ENCODE assay signal across 12 cellular contexts in the genomic region with DNA sequence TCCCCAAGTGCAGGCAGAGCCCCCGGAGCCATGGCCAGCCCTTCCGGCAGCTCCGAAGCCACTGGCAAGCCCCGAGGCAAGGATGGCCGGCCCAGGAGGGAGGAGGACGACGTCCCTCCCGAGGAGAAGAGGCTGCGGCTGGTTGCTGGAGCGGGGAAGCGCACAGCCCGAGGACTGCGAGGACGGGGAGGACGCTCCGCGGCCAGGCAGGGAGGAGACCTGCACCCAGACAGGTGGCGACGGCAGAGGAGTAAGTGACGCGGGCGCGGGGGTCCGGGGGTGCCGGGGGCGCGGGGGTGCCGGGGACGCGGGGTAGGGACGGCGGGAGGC. TPM values are rescaled to one million over a fixed set of nuclear protein-coding genes. Genes with fewer than 3 reads are reported as not detected.
A peak's percentile ranks its signal among the peaks of the same experiment; 100 is the strongest.
DNase-seq lines count a peak whose midpoint lies in the region; ATAC-seq, FAIRE-seq and TF ChIP-seq lines count a peak whose summit lies in the region.
"Not testable (repeated sequence)": the region's sequence is repeated elsewhere in the genome, so short reads cannot be mapped to it uniquely, and the experiment has no call there.
"Had no signal": no experiment of that assay in that cellular context is flagged by ENCODE, and none has a peak within 500 bp of the region (broad histone marks: within the 10 kb centered on the region; RNA-seq: fewer than 3 reads in every experiment).

No MANE protein-coding gene starts in this region.

- peaks cover 24% of the 10 kb centered on the region for H3K27me3 Mint-ChIP-seq in activated T-helper 17 cell treated with anti-CD3 and anti-CD28 coated beads, Interleukin-2, amount 50 U/mL, for 72 hours
- peaks cover 13 to 16% of the 10 kb centered on the region in 2 donors for H3K27me3 Mint-ChIP-seq in natural killer cell treated with Interleukin-12 subunit alpha and Interleukin-12 subunit beta and Interleukin-15 and Interleukin-18, amount 100 ng/mL, for 72 hours

- intact Hi-C loops in stomach (cut with DNase I; ENCODE audit: low total_unique reads), result not testable (repeated sequence)

- not testable (repeated sequence) for TF ChIP-seq EP300 in stomach (IDR thresholded peaks at IDR 0.05)

- TF ChIP-seq POLR2A in H54 (IDR thresholded peaks at IDR 0.05; ENCODE audit: low read depth, low read length); stomach (IDR thresholded peaks at IDR 0.05): not testable (repeated sequence)

- H3K36me3 ChIP-seq in BLaER1; ectodermal cell (ENCODE audit: control insufficient read depth, insufficient read depth, low read length); iPS DF 6.9 (ENCODE audit: control insufficient read depth, insufficient read depth, low read length); stomach: not testable (repeated sequence)

- H3K4me3 Mint-ChIP-seq in activated T-helper 17 cell treated with anti-CD3 and anti-CD28 coated beads, Interleukin-2, amount 50 U/mL, for 72 hours, result peak overlapping the region; percentile 44
- peak overlapping the region; percentile 22 for H3K4me3 Mint-ChIP-seq in natural killer cell treated with Interleukin-12 subunit alpha and Interleukin-12 subunit beta and Interleukin-15 and Interleukin-18, amount 100 ng/mL, for 72 hours

- peak overlapping the region; percentile 53; the same call in 1 of the 2 replicates for H3K9ac ChIP-seq in BLaER1

- peak overlapping the region; percentile 83 for H3K4me2 ChIP-seq in BLaER1

- not testable (repeated sequence) for FAIRE-seq in H54 (lab: Jason Lieb, UNC)

- H4K20me1 ChIP-seq in BLaER1, result not testable (repeated sequence)

- H3K9me3 Mint-ChIP-seq in activated T-helper 17 cell treated with anti-CD3 and anti-CD28 coated beads, Interleukin-2, amount 50 U/mL, for 72 hours; natural killer cell treated with Interleukin-12 subunit alpha and Interleukin-12 subunit beta and Interleukin-15 and Interleukin-18, amount 100 ng/mL, for 72 hours: not testable (repeated sequence)

- H3K4me1 ChIP-seq in BLaER1; ectodermal cell (ENCODE audit: control insufficient read depth, insufficient read depth, low read length); iPS DF 6.9 (ENCODE audit: control insufficient read depth, insufficient read depth, low read length): not testable (repeated sequence)
- H3K4me1 ChIP-seq in stomach, result peaks cover 0 to 11% (median 6%) of the 10 kb centered on the region in 4 donors

- not testable (repeated sequence) for ATAC-seq in activated T-helper 17 cell treated with anti-CD3 and anti-CD28 coated beads, Interleukin-2, amount 50 U/mL, for 72 hours (replicated peaks); natural killer cell treated with Interleukin-12 subunit alpha and Interleukin-12 subunit beta and Interleukin-15 and Interleukin-18, amount 100 ng/mL, for 72 hours

- not testable (repeated sequence) for H3K27ac Mint-ChIP-seq in activated T-helper 17 cell treated with anti-CD3 and anti-CD28 coated beads, Interleukin-2, amount 50 U/mL, for 72 hours; natural killer cell treated with Interleukin-12 subunit alpha and Interleukin-12 subunit beta and Interleukin-15 and Interleukin-18, amount 100 ng/mL, for 72 hours

- H3K9me3 ChIP-seq in BLaER1; ectodermal cell (ENCODE audit: control insufficient read depth, low read length); iPS DF 6.9 (ENCODE audit: control insufficient read depth, insufficient read depth, low read length); stomach: not testable (repeated sequence)

- H3K27me3 ChIP-seq in BLaER1 (peaks cover 22% of the 10 kb centered on the region), ectodermal cell (ENCODE audit: control insufficient read depth, insufficient read depth, low read length, poor library complexity, severe bottlenecking) (peaks cover 28% of the 10 kb centered on the region), stomach (peaks cover 0 to 47% (median 4%) of the 10 kb centered on the region in 3 donors)
- not testable (repeated sequence) for H3K27me3 ChIP-seq in iPS DF 6.9 (ENCODE audit: control insufficient read depth, insufficient read depth, low read length)

- H3K4me3 ChIP-seq in BLaER1 (peak overlapping the region; percentile 63), ectodermal cell (ENCODE audit: insufficient read depth, low read depth, low read length) (peak overlapping the region; percentile 22), iPS DF 6.9 (ENCODE audit: low read length) (peak overlapping the region; percentile 26; the same call in 1 of the 2 replicates), stomach (peak overlapping the region; percentile 21 to 45 (median 38))

- H3K27ac ChIP-seq in BLaER1; ectodermal cell (ENCODE audit: insufficient read depth, low read depth, low read length, poor library complexity, severe bottlenecking); iPS DF 6.9 (ENCODE audit: low read length); stomach: not testable (repeated sequence)

- H3K4me1 Mint-ChIP-seq in activated T-helper 17 cell treated with anti-CD3 and anti-CD28 coated beads, Interleukin-2, amount 50 U/mL, for 72 hours; natural killer cell treated with Interleukin-12 subunit alpha and Interleukin-12 subunit beta and Interleukin-15 and Interleukin-18, amount 100 ng/mL, for 72 hours (ENCODE audit: low read depth in 2 of 2): not testable (repeated sequence)

- TF ChIP-seq CTCF in stomach (IDR thresholded peaks at IDR 0.05), result not testable (repeated sequence)

- not testable (repeated sequence) for H3K36me3 Mint-ChIP-seq in activated T-helper 17 cell treated with anti-CD3 and anti-CD28 coated beads, Interleukin-2, amount 50 U/mL, for 72 hours (ENCODE audit: low read depth); natural killer cell treated with Interleukin-12 subunit alpha and Interleukin-12 subunit beta and Interleukin-15 and Interleukin-18, amount 100 ng/mL, for 72 hours

- 1 to 2% methylated on average over 29 to 32 of the region's 32 CpGs for WGBS in ectodermal cell, 2 experiments
- WGBS in iPS DF 6.9 (ENCODE audit: insufficient coverage, insufficient read length), result no CpG with 5 or more reads among the region's 32 CpGs
- WGBS in stomach, 5 donors, result 0 to 1% (median 1%) methylated on average over 6 to 31 of the region's 32 CpGs

- DNase-seq in H54 (ENCODE audit: insufficient read length, low spot score) (peak; percentile 7), NCI-H345 treated with DMSO at 0.1 percent for 48 hours (lab: John Stamatoyannopoulos, UW; ENCODE audit: unreplicated experiment) (peak; percentile 15)
- not testable (repeated sequence) for DNase-seq in iPS DF 6.9 (ENCODE audit: low read depth, low spot score); natural killer cell treated with Interleukin-12 subunit alpha and Interleukin-12 subunit beta and Interleukin-15 and Interleukin-18, amount 100 ng/mL, for 72 hours (ENCODE audit: low spot score); stomach

RNA-seq across cellular contexts. Expression of a gene that starts 56.8 kb away (rescaled TPM):
- not detected for total RNA-seq in activated T-helper 17 cell treated with anti-CD3 and anti-CD28 coated beads, Interleukin-2, amount 50 U/mL, for 72 hours
- polyA plus RNA-seq in ectodermal cell (2013, experiment 1 of 4), result not detected
- polyA plus RNA-seq in ectodermal cell (2013, experiment 2 of 4), result not detected
- not detected for polyA plus RNA-seq in ectodermal cell (2013, experiment 3 of 4)
- not detected for polyA plus RNA-seq in ectodermal cell (2013, experiment 4 of 4)
- not detected for total RNA-seq in natural killer cell treated with Interleukin-12 subunit alpha and Interleukin-12 subunit beta and Interleukin-15 and Interleukin-18, amount 100 ng/mL, for 72 hours
- total RNA-seq in stomach, result not detected
- not detected for polyA plus RNA-seq in stomach
- total RNA-seq: activated CD8-positive, alpha-beta memory T cell treated with anti-CD3 and anti-CD28 coated beads, Interleukin-2, amount 10 ng/mL, durations not matched to agents 7 days and 5 days; CD4-positive, alpha-beta T cell; left ventricle myocardium superior; tibial nerve had no signal
